11 cellular contexts compared by ENCODE assay signal in genomic region chr3:5741017-5741416, GRCh38.
"Had no signal": no experiment of that assay in that cellular context is flagged by ENCODE, and none has a peak within 500 bp of the region (broad histone marks: within the 10 kb centered on the region; RNA-seq: fewer than 3 reads in every experiment).

No MANE protein-coding gene starts in this region.

- H2AFZ ChIP-seq: GM23248, GM23338 had no signal

- H3K4me2 ChIP-seq: GM23338 had no signal

- H3K4me1 ChIP-seq: HAP-1 had no signal

- ATAC-seq: GM23338, HCT116 had no signal

- H3K27ac ChIP-seq: GM23248 had no signal

- H3K9ac ChIP-seq: GM23248 had no signal

- FAIRE-seq: H1, H54 had no signal

- DNase-seq: GM23248, GOT3, H7, H9, HCEC 1CT, HFFc6 had no signal

- H3K36me3 ChIP-seq: HAP-1 had no signal

- H3K4me3 ChIP-seq: GM23248, GM23338, HAP-1 had no signal

- H3K9me3 ChIP-seq: HAP-1 had no signal
